ENCODE assay signal across 17 cellular contexts in genomic region chr1:205380882-205381281, GRCh38. TPM values are rescaled to one million over a fixed set of nuclear protein-coding genes. Genes with fewer than 3 reads are reported as not detected.
DNase-seq lines count a peak whose midpoint lies in the region; ATAC-seq and TF ChIP-seq lines count a peak whose summit lies in the region.
"Had no signal": no experiment of that assay in that cellular context is flagged by ENCODE, and none has a peak within 500 bp of the region (broad histone marks: within the 10 kb centered on the region; RNA-seq: fewer than 3 reads in every experiment).

No MANE protein-coding gene starts in this region.

- H3K4me3 ChIP-seq in MM.1S (ENCODE audit: low read length) = no peak overlapping the region
- no peak overlapping the region for H3K4me3 ChIP-seq in esophagus muscularis mucosa
- no peak overlapping the region for H3K4me3 ChIP-seq in upper lobe of right lung
- H3K4me3 ChIP-seq in coronary artery = no peak overlapping the region
- no peak overlapping the region for H3K4me3 ChIP-seq in Karpas-422 (ENCODE audit: low read length)
- H3K4me3 ChIP-seq: A549; BLaER1 treated with 17β-estradiol and CSF1 and Interleukin-3, amounts not matched to agents 10 nM and 100 nM had no signal

- 62% methylated on average over 2 of the region's 2 CpGs for WGBS in esophagus muscularis mucosa

- H3K9me3 ChIP-seq in MM.1S (replicated peaks; ENCODE audit: insufficient read depth, low read length) = no peaks in the 10 kb centered on the region
- H3K9me3 ChIP-seq in esophagus muscularis mucosa = no peaks in the 10 kb centered on the region
- H3K9me3 ChIP-seq in upper lobe of right lung = no peaks in the 10 kb centered on the region
- no peaks in the 10 kb centered on the region for H3K9me3 ChIP-seq in Karpas-422 (ENCODE audit: low read length)
- H3K9me3 ChIP-seq: A549; BLaER1 treated with 17β-estradiol and CSF1 and Interleukin-3, amounts not matched to agents 10 nM and 100 nM; Caco-2 had no signal

- no peaks in the 10 kb centered on the region for H3F3A ChIP-seq in MM.1S (ENCODE audit: insufficient read depth, low read length)

- H4K20me1 ChIP-seq in MM.1S (ENCODE audit: insufficient read depth, low read length) = no peaks in the 10 kb centered on the region
- no peaks in the 10 kb centered on the region for H4K20me1 ChIP-seq in Karpas-422 (ENCODE audit: insufficient read depth, low read depth, low read length)
- H4K20me1 ChIP-seq: BLaER1 treated with 17β-estradiol and CSF1 and Interleukin-3, amounts not matched to agents 10 nM and 100 nM had no signal

- H2AFZ ChIP-seq in MM.1S (ENCODE audit: low read length) (peak overlapping the region; percentile 0; the same call in 1 of the 2 replicates), Karpas-422 (ENCODE audit: low read length) (no peak overlapping the region)

- TF ChIP-seq POLR2A in esophagus muscularis mucosa (IDR thresholded peaks at IDR 0.05; ENCODE audit: low read depth) = no peak

- peak overlapping the region; percentile 2; the same call in 1 of the 2 replicates for H3K4me2 ChIP-seq in MM.1S (ENCODE audit: low read depth, low read length)
- no peak overlapping the region for H3K4me2 ChIP-seq in Karpas-422 (ENCODE audit: low read depth, low read length, poor library complexity, severe bottlenecking)
- H3K4me2 ChIP-seq: A549; BLaER1 treated with 17β-estradiol and CSF1 and Interleukin-3, amounts not matched to agents 10 nM and 100 nM had no signal

- H3K27ac ChIP-seq in MM.1S (ENCODE audit: low read length) (peak overlapping the region; percentile 26; the same call in 1 of the 2 replicates), esophagus muscularis mucosa (replicated peaks in 1 of 4) (no peak overlapping the region), upper lobe of right lung (peak overlapping the region; percentile 17), coronary artery (no peak overlapping the region), Karpas-422 (ENCODE audit: low read length) (no peak overlapping the region)
- H3K27ac ChIP-seq: 22Rv1; A549; BLaER1 treated with 17β-estradiol and CSF1 and Interleukin-3, amounts not matched to agents 10 nM and 100 nM; C4-2B had no signal

- no peak for TF ChIP-seq EP300 in esophagus muscularis mucosa (IDR thresholded peaks at IDR 0.05)

- TF ChIP-seq CTCF in MM.1S (IDR thresholded peaks at IDR 0.05; ENCODE audit: low read length) = no peak
- no peak for TF ChIP-seq CTCF in esophagus muscularis mucosa (IDR thresholded peaks at IDR 0.05)
- no peak for TF ChIP-seq CTCF in upper lobe of right lung (IDR thresholded peaks at IDR 0.05)
- no peak for TF ChIP-seq CTCF in coronary artery (IDR thresholded peaks at IDR 0.05)

- H3K27me3 ChIP-seq in MM.1S (replicated peaks; ENCODE audit: insufficient read depth, low read length) = no peaks in the 10 kb centered on the region
- H3K27me3 ChIP-seq in esophagus muscularis mucosa = peaks cover 0 to 11% (median 0%) of the 10 kb centered on the region in 4 donors
- no peaks in the 10 kb centered on the region for H3K27me3 ChIP-seq in upper lobe of right lung
- H3K27me3 ChIP-seq in Karpas-422 (ENCODE audit: low read length) = no peaks in the 10 kb centered on the region
- H3K27me3 ChIP-seq: BLaER1 treated with 17β-estradiol and CSF1 and Interleukin-3, amounts not matched to agents 10 nM and 100 nM had no signal

- ATAC-seq in upper lobe of right lung = no peak
- ATAC-seq: A549; CD8-positive, alpha-beta T cell had no signal

- DNase-seq in MM.1S (no peak), esophagus muscularis mucosa (ENCODE audit: extremely low spot score) (peak; percentile 31), upper lobe of right lung (no peak), coronary artery (ENCODE audit: low spot score) (no peak), Karpas-422 (no peak)
- DNase-seq: AML-193; Caco-2; Calu3; CD4-positive, alpha-beta T cell; CD8-positive, alpha-beta T cell; DMS79 treated with DMSO at 0.1 percent for 48 hours; GF-D8 had no signal

- H3K4me1 ChIP-seq in MM.1S (ENCODE audit: low read length) = peaks cover 11% of the 10 kb centered on the region
- H3K4me1 ChIP-seq in esophagus muscularis mucosa = peaks cover 3 to 6% (median 6%) of the 10 kb centered on the region in 4 donors
- peaks cover 4% of the 10 kb centered on the region for H3K4me1 ChIP-seq in upper lobe of right lung
- no peaks in the 10 kb centered on the region for H3K4me1 ChIP-seq in Karpas-422 (ENCODE audit: low read length)

- H3K79me2 ChIP-seq in MM.1S (ENCODE audit: low read length) (no peaks in the 10 kb centered on the region), Karpas-422 (ENCODE audit: low read length) (no peaks in the 10 kb centered on the region)

- intact Hi-C loops in esophagus muscularis mucosa (cut with DNase I) = no loop called here
- intact Hi-C loops in upper lobe of right lung (cut with DNase I) = no loop called here

- H3K36me3 ChIP-seq in MM.1S (replicated peaks; ENCODE audit: insufficient read depth, low read length) = no peaks in the 10 kb centered on the region
- no peaks in the 10 kb centered on the region for H3K36me3 ChIP-seq in esophagus muscularis mucosa
- no peaks in the 10 kb centered on the region for H3K36me3 ChIP-seq in upper lobe of right lung
- no peaks in the 10 kb centered on the region for H3K36me3 ChIP-seq in Karpas-422 (ENCODE audit: insufficient read depth, low read length)
- H3K36me3 ChIP-seq: BLaER1 treated with 17β-estradiol and CSF1 and Interleukin-3, amounts not matched to agents 10 nM and 100 nM had no signal

- H3K9ac ChIP-seq in MM.1S (ENCODE audit: low read length) (no peak overlapping the region), Karpas-422 (ENCODE audit: low read length) (no peak overlapping the region)
- H3K9ac ChIP-seq: BLaER1 treated with 17β-estradiol and CSF1 and Interleukin-3, amounts not matched to agents 10 nM and 100 nM had no signal

- H3K9me2 ChIP-seq in MM.1S (replicated peaks; ENCODE audit: insufficient read depth, low read length) = no peaks in the 10 kb centered on the region
- no peaks in the 10 kb centered on the region for H3K9me2 ChIP-seq in Karpas-422 (replicated peaks; ENCODE audit: insufficient read depth, low read length)

RNA-seq across cellular contexts. Expression of gene KLHDC8A, which starts 24.2 kb away (rescaled TPM):
- total RNA-seq in esophagus muscularis mucosa = 1 to 10 TPM in 2 of 4 donors, under 1 TPM in 2; 0.32 to 2.0 (median 1.2) TPM
- 0.78 TPM for total RNA-seq in upper lobe of right lung
- total RNA-seq in Karpas-422 (2014; rRNA removed; shearing (Covaris generic); ENCODE audit: low replicate concordance) = not detected in 2 replicates
- total RNA-seq: A172; Caco-2; Calu3; CD4-positive, alpha-beta T cell; CD8-positive, alpha-beta T cell had no signal

RNA-seq across cellular contexts. Expression of gene LEMD1, which starts 41.0 kb away (rescaled TPM):
- total RNA-seq in esophagus muscularis mucosa (not detected), upper lobe of right lung (2.1 TPM)
- not detected in 2 replicates for total RNA-seq in Karpas-422 (2014; rRNA removed; shearing (Covaris generic); ENCODE audit: low replicate concordance)
- total RNA-seq: Caco-2; CD4-positive, alpha-beta T cell; CD8-positive, alpha-beta T cell had no signal

RNA-seq across cellular contexts. Expression of gene NUAK2, which starts 59.3 kb away (rescaled TPM):
- total RNA-seq in esophagus muscularis mucosa (under 1 TPM; 0.42 to 0.86 (median 0.74) TPM), upper lobe of right lung (8.8 TPM)
- 1.4 TPM in 2 replicates for total RNA-seq in Karpas-422 (2014; rRNA removed; shearing (Covaris generic); ENCODE audit: low replicate concordance)

Comparison
In these comparisons a context has a peak if more than half of its experiments do, and no peak if none do; other contexts are left out.
1. H3K27ac ChIP-seq: peak in MM.1S (single experiment) and upper lobe of right lung (single experiment); none in esophagus muscularis mucosa (0 of 4), coronary artery (0 of 2) and Karpas-422 (single experiment).